In the genomic region with DNA sequence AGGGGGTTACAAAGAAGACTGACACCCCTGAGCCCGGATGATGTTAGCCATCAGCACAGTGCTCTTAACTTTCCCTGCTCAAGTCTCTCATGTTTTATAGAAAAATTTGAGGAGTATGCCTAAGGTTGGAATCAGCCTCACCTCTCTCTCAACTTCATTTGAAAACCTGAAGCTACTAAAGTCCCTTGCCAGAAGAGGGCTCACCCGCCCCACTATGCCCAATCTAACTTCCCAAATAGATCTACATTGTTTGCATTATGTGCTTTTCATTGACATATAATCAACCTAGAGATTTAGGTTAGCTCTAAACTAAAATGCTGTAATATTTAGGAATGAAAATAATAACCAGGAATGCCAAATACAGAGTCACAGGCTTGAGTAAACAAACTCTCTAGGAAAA, we compare ENCODE assay signal across 13 cellular contexts.
DNase-seq lines count a peak whose midpoint lies in the region; ATAC-seq and TF ChIP-seq lines count a peak whose summit lies in the region.
"Had no signal": no experiment of that assay in that cellular context is flagged by ENCODE, and none has a peak within 500 bp of the region (broad histone marks: within the 10 kb centered on the region; RNA-seq: fewer than 3 reads in every experiment).

No MANE protein-coding gene starts in this region.

- H3K9me2 ChIP-seq in SK-N-SH, result no peaks in the 10 kb centered on the region
- no peaks in the 10 kb centered on the region for H3K9me2 ChIP-seq in MM.1S (replicated peaks; ENCODE audit: insufficient read depth, low read length)

- no peak overlapping the region for H3K27ac Mint-ChIP-seq in chondrocyte (ENCODE audit: unreplicated experiment)
- H3K27ac Mint-ChIP-seq: CD4-positive, alpha-beta memory T cell; effector memory CD8-positive, alpha-beta T cell had no signal

- peaks cover 18% of the 10 kb centered on the region for H3K4me1 Mint-ChIP-seq in chondrocyte (ENCODE audit: low read depth)

- H3K9me3 Mint-ChIP-seq in chondrocyte (ENCODE audit: low read depth), result no peaks in the 10 kb centered on the region

- 0 out of 2 replicates have a peak overlapping the region, but pooled peaks have one; percentile 29 for H2AFZ ChIP-seq in SK-N-SH (ENCODE audit: low read depth)
- no peak overlapping the region for H2AFZ ChIP-seq in MM.1S (ENCODE audit: low read length)

- H3K27ac ChIP-seq in SK-N-SH (ENCODE audit: low read depth in 2 of 2, low read length in 1 of 2) (no peak overlapping the region), MM.1S (ENCODE audit: low read length) (no peak overlapping the region), transverse colon (no peak overlapping the region)
- H3K27ac ChIP-seq: adrenal gland had no signal

- H3K27me3 ChIP-seq in SK-N-SH (ENCODE audit: insufficient read depth) (no peaks in the 10 kb centered on the region), MM.1S (replicated peaks; ENCODE audit: insufficient read depth, low read length) (no peaks in the 10 kb centered on the region), transverse colon (peaks cover 21% of the 10 kb centered on the region)
- H3K27me3 ChIP-seq: adrenal gland had no signal

- H3K36me3 ChIP-seq in SK-N-SH (replicated peaks in 1 of 2; ENCODE audit: control insufficient read depth in 1 of 2, insufficient read depth in 2 of 2, low read length in 1 of 2) (no peaks in the 10 kb centered on the region), MM.1S (replicated peaks; ENCODE audit: insufficient read depth, low read length) (no peaks in the 10 kb centered on the region), transverse colon (no peaks in the 10 kb centered on the region)
- H3K36me3 ChIP-seq: adrenal gland had no signal

- in situ Hi-C loops in transverse colon (cut with MboI; ENCODE audit: low pct_ligation_motif_present in 1 of 4, low pct_unique_long_range_greater_than_20kb in 1 of 4, low sequenced_read_pairs in 3 of 4), result no loop called here

- H3F3A ChIP-seq in SK-N-SH (replicated peaks; ENCODE audit: insufficient read depth), result no peaks in the 10 kb centered on the region
- H3F3A ChIP-seq in MM.1S (ENCODE audit: insufficient read depth, low read length), result no peaks in the 10 kb centered on the region

- no peak overlapping the region for H3K4me3 Mint-ChIP-seq in chondrocyte (ENCODE audit: unreplicated experiment)
- H3K4me3 Mint-ChIP-seq: CD4-positive, alpha-beta memory T cell; effector memory CD8-positive, alpha-beta T cell had no signal

- no peak for TF ChIP-seq POLR2A in transverse colon (IDR thresholded peaks at IDR 0.05)

- CTCF ChIA-PET in SK-N-SH (lab: Yijun Ruan, JAX), result interaction anchor here (2.2 to 2.7 kb wide), 3 partner anchors 10 to 517 kb away, joined by 7 to 14 read pairs (median 12); no protein-coding TSS in a partner anchor

- H3K79me2 ChIP-seq in SK-N-SH (ENCODE audit: insufficient read depth) (no peaks in the 10 kb centered on the region), MM.1S (ENCODE audit: low read length) (no peaks in the 10 kb centered on the region)

- TF ChIP-seq CTCF in SK-N-SH (IDR thresholded peaks at IDR 0.05), result peak; percentile 48
- 0 out of 2 replicates have a peak, but pooled peaks have one; percentile 5 for TF ChIP-seq CTCF in MM.1S (IDR thresholded peaks at IDR 0.05; ENCODE audit: low read length)
- TF ChIP-seq CTCF in chondrocyte (IDR thresholded peaks at IDR 0.05), result peak; percentile 83
- peak; percentile 40 for TF ChIP-seq CTCF in retinal pigment epithelial cell (conservative IDR thresholded peaks at IDR 0.05; ENCODE audit: low read depth, low read length)
- peak in 1 of 5 experiments; percentile 5 for TF ChIP-seq CTCF in transverse colon (IDR thresholded peaks at IDR 0.05)

- H3K9me3 ChIP-seq in SK-N-SH (no peaks in the 10 kb centered on the region), MM.1S (replicated peaks; ENCODE audit: insufficient read depth, low read length) (no peaks in the 10 kb centered on the region), transverse colon (no peaks in the 10 kb centered on the region)
- H3K9me3 ChIP-seq: adrenal gland had no signal

- peaks cover 4% of the 10 kb centered on the region for H3K27me3 Mint-ChIP-seq in chondrocyte (ENCODE audit: low read depth)

- POLR2A ChIA-PET in SK-N-SH (lab: Yijun Ruan, JAX), result no interaction called here

- TF ChIP-seq RAD21 in SK-N-SH (IDR thresholded peaks at IDR 0.05; ENCODE audit: low read length), result peak; percentile 65

- H3K4me2 ChIP-seq in SK-N-SH, result no peak overlapping the region
- no peak overlapping the region for H3K4me2 ChIP-seq in MM.1S (ENCODE audit: low read depth, low read length)

- TF ChIP-seq EP300 in SK-N-SH (IDR thresholded peaks at IDR 0.05; ENCODE audit: borderline replicate concordance in 1 of 2, low read depth in 1 of 2, low read length in 1 of 2), result no peak
- TF ChIP-seq EP300 in transverse colon (IDR thresholded peaks at IDR 0.05; ENCODE audit: low read depth), result no peak

- H4K20me1 ChIP-seq in SK-N-SH (ENCODE audit: insufficient read depth), result no peaks in the 10 kb centered on the region
- no peaks in the 10 kb centered on the region for H4K20me1 ChIP-seq in MM.1S (ENCODE audit: insufficient read depth, low read length)

- WGBS in SK-N-SH (ENCODE audit: low lambda C conversion rate), result 50% methylated on average over 2 of the region's 2 CpGs
- 64 to 83% methylated on average over 1 to 2 of the region's 2 CpGs for WGBS in transverse colon (ENCODE audit: low coverage in 1 of 2), 2 donors

- intact Hi-C loops in transverse colon (cut with DNase I; ENCODE audit: low total_unique reads), result no loop called here

- H3K4me1 ChIP-seq in SK-N-SH (ENCODE audit: control insufficient read depth in 1 of 2, insufficient read depth in 2 of 2, low read depth in 1 of 2, low read length in 1 of 2), result peaks cover 0 to 14% of the 10 kb centered on the region in 2 experiments; a peak in 2 of 4 replicates
- no peaks in the 10 kb centered on the region for H3K4me1 ChIP-seq in MM.1S (ENCODE audit: low read length)
- H3K4me1 ChIP-seq in transverse colon, result peaks cover 0 to 27% (median 17%) of the 10 kb centered on the region in 4 donors

- H3K9ac ChIP-seq in SK-N-SH (no peak overlapping the region), MM.1S (ENCODE audit: low read length) (no peak overlapping the region)

- DNase-seq in SK-N-SH, result no peak
- DNase-seq in MM.1S, result no peak
- no peak for DNase-seq in chondrocyte (ENCODE audit: low spot score)
- DNase-seq in retinal pigment epithelial cell (ENCODE audit: low read depth), result no peak
- DNase-seq in transverse colon, result no peak
- DNase-seq in germinal center (ENCODE audit: low spot score), result no peak
- DNase-seq: adrenal gland; CD4-positive, alpha-beta memory T cell; effector memory CD8-positive, alpha-beta T cell; OCI-M1; trophoblast cell had no signal

- H3K36me3 Mint-ChIP-seq in chondrocyte (ENCODE audit: low read depth), result no peaks in the 10 kb centered on the region
- H3K36me3 Mint-ChIP-seq: CD4-positive, alpha-beta memory T cell had no signal

- ATAC-seq in SK-N-SH treated with all-trans-retinoic acid at 6 μM for 48 hours (no peak), HG02588 (IDR thresholded peaks at IDR 0.05; ENCODE audit: unreplicated experiment) (no peak)
- ATAC-seq: effector memory CD8-positive, alpha-beta T cell had no signal

- H3K4me3 ChIP-seq in SK-N-SH (ENCODE audit: low read depth in 2 of 2, low read length in 1 of 2) (no peak overlapping the region), MM.1S (ENCODE audit: low read length) (no peak overlapping the region), retinal pigment epithelial cell (ENCODE audit: low read length) (no peak overlapping the region), transverse colon (no peak overlapping the region)
- H3K4me3 ChIP-seq: adrenal gland had no signal

TF ChIP-seq in SK-N-SH, 30 proteins besides CTCF, POLR2A, EP300 and RAD21:
- no peak for TF ChIP-seq IRF3 (IDR thresholded peaks at IDR 0.05; ENCODE audit: low read depth, low read length)
- TF ChIP-seq SMC3 (IDR thresholded peaks at IDR 0.05; ENCODE audit: low read depth, low read length), result peak; percentile 41; the same call in 1 of the 2 replicates
- no peak for TF ChIP-seq EZH2phosphoT487 (IDR thresholded peaks at IDR 0.05; ENCODE audit: borderline replicate concordance, low read depth)
- TF ChIP-seq, protein P1, sequence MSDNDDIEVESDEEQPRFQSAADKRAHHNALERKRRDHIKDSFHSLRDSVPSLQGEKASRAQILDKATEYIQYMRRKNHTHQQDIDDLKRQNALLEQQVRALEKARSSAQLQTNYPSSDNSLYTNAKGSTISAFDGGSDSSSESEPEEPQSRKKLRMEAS (IDR thresholded peaks at IDR 0.05; ENCODE audit: low read depth), result no peak

TF ChIP-seq in SK-N-SH treated with all-trans-retinoic acid at 6 μM for 48 hours, 23 proteins besides CTCF, POLR2A, EP300 and RAD21 (continues in another document):
- no peak for TF ChIP-seq TOX (CRISPR knock-in tag; IDR thresholded peaks at IDR 0.05; ENCODE audit: borderline replicate concordance)
- TF ChIP-seq, protein P2, sequence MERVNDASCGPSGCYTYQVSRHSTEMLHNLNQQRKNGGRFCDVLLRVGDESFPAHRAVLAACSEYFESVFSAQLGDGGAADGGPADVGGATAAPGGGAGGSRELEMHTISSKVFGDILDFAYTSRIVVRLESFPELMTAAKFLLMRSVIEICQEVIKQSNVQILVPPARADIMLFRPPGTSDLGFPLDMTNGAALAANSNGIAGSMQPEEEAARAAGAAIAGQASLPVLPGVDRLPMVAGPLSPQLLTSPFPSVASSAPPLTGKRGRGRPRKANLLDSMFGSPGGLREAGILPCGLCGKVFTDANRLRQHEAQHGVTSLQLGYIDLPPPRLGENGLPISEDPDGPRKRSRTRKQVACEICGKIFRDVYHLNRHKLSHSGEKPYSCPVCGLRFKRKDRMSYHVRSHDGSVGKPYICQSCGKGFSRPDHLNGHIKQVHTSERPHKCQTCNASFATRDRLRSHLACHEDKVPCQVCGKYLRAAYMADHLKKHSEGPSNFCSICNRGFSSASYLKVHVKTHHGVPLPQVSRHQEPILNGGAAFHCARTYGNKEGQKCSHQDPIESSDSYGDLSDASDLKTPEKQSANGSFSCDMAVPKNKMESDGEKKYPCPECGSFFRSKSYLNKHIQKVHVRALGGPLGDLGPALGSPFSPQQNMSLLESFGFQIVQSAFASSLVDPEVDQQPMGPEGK (CRISPR knock-in tag; IDR thresholded peaks at IDR 0.05; ENCODE audit: borderline replicate concordance), result no peak
- no peak for TF ChIP-seq SNAI2 (CRISPR knock-in tag; IDR thresholded peaks at IDR 0.05)
- TF ChIP-seq OSR1 (CRISPR knock-in tag; IDR thresholded peaks at IDR 0.05), result no peak
- TF ChIP-seq, protein P3, sequence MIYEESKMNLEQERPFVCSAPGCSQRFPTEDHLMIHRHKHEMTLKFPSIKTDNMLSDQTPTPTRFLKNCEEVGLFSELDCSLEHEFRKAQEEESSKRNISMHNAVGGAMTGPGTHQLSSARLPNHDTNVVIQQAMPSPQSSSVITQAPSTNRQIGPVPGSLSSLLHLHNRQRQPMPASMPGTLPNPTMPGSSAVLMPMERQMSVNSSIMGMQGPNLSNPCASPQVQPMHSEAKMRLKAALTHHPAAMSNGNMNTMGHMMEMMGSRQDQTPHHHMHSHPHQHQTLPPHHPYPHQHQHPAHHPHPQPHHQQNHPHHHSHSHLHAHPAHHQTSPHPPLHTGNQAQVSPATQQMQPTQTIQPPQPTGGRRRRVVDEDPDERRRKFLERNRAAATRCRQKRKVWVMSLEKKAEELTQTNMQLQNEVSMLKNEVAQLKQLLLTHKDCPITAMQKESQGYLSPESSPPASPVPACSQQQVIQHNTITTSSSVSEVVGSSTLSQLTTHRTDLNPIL (CRISPR knock-in tag; IDR thresholded peaks at IDR 0.05; ENCODE audit: low read depth), result no peak
